2 cellular contexts compared by ENCODE assay signal in the genomic region with DNA sequence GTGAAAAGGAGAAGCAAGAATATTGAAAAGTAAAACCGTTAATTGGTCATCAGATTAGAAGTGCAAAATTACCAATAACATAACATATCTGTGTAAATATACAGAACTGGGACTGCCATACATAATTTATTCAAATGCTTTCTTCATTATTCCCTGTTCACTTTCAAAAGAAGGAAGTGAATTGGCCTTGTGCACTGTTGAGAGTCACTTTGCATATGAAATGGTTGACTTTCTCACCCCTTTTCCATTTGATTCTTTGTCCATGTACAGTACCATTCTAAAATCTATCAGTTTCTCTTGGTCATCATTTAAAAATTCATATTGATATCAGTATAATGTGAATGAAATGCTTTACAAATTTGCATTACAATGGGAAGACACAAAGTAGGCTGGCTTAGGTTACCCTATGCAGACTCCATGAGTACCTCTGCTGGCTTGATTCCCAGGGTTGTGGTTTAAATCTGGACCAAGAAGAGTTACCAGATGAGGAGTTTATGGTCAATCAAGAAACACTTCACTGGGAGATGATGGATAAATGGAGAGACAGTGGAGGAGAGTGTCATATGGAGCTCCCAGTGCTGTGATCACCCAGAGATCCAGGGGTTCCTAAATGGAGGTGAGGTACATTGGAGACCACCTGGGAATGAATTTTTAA.
A peak's percentile ranks its signal among the peaks of the same experiment; 100 is the strongest.
TF ChIP-seq lines count a peak whose summit lies in the region.

No MANE protein-coding gene starts in this region.

TF ChIP-seq in SK-N-SH, 30 proteins besides CTCF, POLR2A, EP300 and RAD21 (continued from another document):
- TF ChIP-seq, protein P1, sequence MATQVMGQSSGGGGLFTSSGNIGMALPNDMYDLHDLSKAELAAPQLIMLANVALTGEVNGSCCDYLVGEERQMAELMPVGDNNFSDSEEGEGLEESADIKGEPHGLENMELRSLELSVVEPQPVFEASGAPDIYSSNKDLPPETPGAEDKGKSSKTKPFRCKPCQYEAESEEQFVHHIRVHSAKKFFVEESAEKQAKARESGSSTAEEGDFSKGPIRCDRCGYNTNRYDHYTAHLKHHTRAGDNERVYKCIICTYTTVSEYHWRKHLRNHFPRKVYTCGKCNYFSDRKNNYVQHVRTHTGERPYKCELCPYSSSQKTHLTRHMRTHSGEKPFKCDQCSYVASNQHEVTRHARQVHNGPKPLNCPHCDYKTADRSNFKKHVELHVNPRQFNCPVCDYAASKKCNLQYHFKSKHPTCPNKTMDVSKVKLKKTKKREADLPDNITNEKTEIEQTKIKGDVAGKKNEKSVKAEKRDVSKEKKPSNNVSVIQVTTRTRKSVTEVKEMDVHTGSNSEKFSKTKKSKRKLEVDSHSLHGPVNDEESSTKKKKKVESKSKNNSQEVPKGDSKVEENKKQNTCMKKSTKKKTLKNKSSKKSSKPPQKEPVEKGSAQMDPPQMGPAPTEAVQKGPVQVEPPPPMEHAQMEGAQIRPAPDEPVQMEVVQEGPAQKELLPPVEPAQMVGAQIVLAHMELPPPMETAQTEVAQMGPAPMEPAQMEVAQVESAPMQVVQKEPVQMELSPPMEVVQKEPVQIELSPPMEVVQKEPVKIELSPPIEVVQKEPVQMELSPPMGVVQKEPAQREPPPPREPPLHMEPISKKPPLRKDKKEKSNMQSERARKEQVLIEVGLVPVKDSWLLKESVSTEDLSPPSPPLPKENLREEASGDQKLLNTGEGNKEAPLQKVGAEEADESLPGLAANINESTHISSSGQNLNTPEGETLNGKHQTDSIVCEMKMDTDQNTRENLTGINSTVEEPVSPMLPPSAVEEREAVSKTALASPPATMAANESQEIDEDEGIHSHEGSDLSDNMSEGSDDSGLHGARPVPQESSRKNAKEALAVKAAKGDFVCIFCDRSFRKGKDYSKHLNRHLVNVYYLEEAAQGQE (IDR thresholded peaks at IDR 0.05; ENCODE audit: low read depth, low read length), result no peak
- TF ChIP-seq, protein P2, sequence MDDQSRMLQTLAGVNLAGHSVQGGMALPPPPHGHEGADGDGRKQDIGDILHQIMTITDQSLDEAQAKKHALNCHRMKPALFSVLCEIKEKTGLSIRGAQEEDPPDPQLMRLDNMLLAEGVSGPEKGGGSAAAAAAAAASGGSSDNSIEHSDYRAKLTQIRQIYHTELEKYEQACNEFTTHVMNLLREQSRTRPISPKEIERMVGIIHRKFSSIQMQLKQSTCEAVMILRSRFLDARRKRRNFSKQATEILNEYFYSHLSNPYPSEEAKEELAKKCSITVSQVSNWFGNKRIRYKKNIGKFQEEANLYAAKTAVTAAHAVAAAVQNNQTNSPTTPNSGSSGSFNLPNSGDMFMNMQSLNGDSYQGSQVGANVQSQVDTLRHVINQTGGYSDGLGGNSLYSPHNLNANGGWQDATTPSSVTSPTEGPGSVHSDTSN (IDR thresholded peaks at IDR 0.05), result 0 out of 2 replicates have a peak, but pooled peaks have one; percentile 20

TF ChIP-seq in HEK293T, 16 proteins besides CTCF, POLR2A, EP300 and RAD21 (continued from another document):
- TF ChIP-seq, protein P3, sequence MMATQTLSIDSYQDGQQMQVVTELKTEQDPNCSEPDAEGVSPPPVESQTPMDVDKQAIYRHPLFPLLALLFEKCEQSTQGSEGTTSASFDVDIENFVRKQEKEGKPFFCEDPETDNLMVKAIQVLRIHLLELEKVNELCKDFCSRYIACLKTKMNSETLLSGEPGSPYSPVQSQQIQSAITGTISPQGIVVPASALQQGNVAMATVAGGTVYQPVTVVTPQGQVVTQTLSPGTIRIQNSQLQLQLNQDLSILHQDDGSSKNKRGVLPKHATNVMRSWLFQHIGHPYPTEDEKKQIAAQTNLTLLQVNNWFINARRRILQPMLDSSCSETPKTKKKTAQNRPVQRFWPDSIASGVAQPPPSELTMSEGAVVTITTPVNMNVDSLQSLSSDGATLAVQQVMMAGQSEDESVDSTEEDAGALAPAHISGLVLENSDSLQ (IDR thresholded peaks at IDR 0.05), result no peak
- TF ChIP-seq FOXM1 (IDR thresholded peaks at IDR 0.05; ENCODE audit: borderline replicate concordance), result no peak
